1 cellular context compared by ENCODE assay signal in the genomic region with DNA sequence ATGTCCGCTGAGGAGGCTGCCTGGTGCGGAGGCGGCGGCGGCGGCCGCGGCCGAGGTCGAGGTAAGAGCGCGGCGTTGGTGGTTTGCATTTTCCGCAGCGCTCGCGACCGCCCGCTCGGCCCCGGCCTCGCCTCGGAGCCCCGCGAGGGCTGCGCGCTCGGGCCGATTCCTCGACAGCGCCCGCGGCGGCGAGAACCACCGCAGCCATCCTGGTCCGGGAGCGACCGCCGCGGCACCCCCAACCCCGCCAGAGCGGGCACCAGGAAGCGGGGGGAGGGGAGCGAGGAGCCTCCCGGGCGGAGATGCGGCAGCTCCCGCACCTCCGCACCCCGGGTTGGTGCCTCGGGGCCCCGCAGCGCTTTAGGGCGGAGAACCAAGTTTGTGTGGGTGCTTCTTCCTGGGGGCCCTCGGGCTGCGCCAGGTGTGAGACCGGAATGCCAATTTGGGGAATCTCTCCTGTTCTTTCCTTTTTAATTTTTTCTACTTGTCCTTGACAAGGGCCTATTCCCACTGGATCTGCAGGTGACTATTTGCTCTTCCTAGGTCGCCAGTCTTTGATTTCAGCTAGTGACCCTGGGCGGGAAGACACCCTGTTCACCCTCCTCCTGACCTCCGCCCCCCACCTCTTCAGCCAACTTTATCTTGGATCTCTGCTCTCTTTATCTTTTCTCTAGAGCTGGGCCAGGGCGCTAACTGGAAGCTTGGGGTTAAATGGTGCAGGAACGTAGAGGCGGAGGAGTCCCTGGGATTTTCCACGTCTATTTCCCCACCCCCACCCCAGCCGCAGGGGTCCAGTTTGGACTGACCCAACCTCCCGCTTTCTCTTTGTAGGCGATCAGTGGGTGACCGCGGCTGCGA.
A peak's percentile ranks its signal among the peaks of the same experiment; 100 is the strongest.
TF ChIP-seq lines count a peak whose summit lies in the region.

SOCS2 (plus strand) TSS at position 822 of the 858 bp plus-strand sequence. CDS start 223 bp downstream, outside the sequence.

TF ChIP-seq in K562, 482 proteins besides CTCF, POLR2A, EP300 and RAD21 (continued from another document and continues in another):
- TF ChIP-seq, protein P1, sequence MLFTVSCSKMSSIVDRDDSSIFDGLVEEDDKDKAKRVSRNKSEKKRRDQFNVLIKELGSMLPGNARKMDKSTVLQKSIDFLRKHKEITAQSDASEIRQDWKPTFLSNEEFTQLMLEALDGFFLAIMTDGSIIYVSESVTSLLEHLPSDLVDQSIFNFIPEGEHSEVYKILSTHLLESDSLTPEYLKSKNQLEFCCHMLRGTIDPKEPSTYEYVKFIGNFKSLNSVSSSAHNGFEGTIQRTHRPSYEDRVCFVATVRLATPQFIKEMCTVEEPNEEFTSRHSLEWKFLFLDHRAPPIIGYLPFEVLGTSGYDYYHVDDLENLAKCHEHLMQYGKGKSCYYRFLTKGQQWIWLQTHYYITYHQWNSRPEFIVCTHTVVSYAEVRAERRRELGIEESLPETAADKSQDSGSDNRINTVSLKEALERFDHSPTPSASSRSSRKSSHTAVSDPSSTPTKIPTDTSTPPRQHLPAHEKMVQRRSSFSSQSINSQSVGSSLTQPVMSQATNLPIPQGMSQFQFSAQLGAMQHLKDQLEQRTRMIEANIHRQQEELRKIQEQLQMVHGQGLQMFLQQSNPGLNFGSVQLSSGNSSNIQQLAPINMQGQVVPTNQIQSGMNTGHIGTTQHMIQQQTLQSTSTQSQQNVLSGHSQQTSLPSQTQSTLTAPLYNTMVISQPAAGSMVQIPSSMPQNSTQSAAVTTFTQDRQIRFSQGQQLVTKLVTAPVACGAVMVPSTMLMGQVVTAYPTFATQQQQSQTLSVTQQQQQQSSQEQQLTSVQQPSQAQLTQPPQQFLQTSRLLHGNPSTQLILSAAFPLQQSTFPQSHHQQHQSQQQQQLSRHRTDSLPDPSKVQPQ (CRISPR knock-in tag; IDR thresholded peaks at IDR 0.05; ENCODE audit: borderline replicate concordance) = no peak
- no peak for TF ChIP-seq ZNF232 (CRISPR knock-in tag; IDR thresholded peaks at IDR 0.05)
- no peak for TF ChIP-seq GTF2A2 (tag; IDR thresholded peaks at IDR 0.05)
- TF ChIP-seq MXI1 (IDR thresholded peaks at IDR 0.05; ENCODE audit: low read depth, low read length) = no peak
- TF ChIP-seq ARID1B (IDR thresholded peaks at IDR 0.05) = peak; percentile 75
- TF ChIP-seq KLF13 (tag; IDR thresholded peaks at IDR 0.05; ENCODE audit: borderline replicate concordance, low read depth) = no peak
- TF ChIP-seq STAG1 (CRISPR knock-in tag; IDR thresholded peaks at IDR 0.05; ENCODE audit: borderline replicate concordance) = 0 out of 2 replicates have a peak, but pooled peaks have one; percentile 9
- TF ChIP-seq ZBTB34 (CRISPR knock-in tag; IDR thresholded peaks at IDR 0.05) = no peak
- TF ChIP-seq CBX2 (IDR thresholded peaks at IDR 0.05; ENCODE audit: insufficient read depth, low read length, poor library complexity, severe bottlenecking) = no peak
- 0 out of 4 replicates have a peak, but pooled peaks of 1 of the 2 experiments have one; percentile 61 for TF ChIP-seq ARNT (IDR thresholded peaks at IDR 0.05)
- no peak for TF ChIP-seq ATF1 (CRISPR knock-in tag; IDR thresholded peaks at IDR 0.05)
- 0 out of 2 replicates have a peak, but pooled peaks have one; percentile 22 for TF ChIP-seq ATF1 (tag; IDR thresholded peaks at IDR 0.05)
- TF ChIP-seq, protein P2, sequence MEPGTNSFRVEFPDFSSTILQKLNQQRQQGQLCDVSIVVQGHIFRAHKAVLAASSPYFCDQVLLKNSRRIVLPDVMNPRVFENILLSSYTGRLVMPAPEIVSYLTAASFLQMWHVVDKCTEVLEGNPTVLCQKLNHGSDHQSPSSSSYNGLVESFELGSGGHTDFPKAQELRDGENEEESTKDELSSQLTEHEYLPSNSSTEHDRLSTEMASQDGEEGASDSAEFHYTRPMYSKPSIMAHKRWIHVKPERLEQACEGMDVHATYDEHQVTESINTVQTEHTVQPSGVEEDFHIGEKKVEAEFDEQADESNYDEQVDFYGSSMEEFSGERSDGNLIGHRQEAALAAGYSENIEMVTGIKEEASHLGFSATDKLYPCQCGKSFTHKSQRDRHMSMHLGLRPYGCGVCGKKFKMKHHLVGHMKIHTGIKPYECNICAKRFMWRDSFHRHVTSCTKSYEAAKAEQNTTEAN (CRISPR knock-in tag; IDR thresholded peaks at IDR 0.05) = no peak
- TF ChIP-seq, protein P3, sequence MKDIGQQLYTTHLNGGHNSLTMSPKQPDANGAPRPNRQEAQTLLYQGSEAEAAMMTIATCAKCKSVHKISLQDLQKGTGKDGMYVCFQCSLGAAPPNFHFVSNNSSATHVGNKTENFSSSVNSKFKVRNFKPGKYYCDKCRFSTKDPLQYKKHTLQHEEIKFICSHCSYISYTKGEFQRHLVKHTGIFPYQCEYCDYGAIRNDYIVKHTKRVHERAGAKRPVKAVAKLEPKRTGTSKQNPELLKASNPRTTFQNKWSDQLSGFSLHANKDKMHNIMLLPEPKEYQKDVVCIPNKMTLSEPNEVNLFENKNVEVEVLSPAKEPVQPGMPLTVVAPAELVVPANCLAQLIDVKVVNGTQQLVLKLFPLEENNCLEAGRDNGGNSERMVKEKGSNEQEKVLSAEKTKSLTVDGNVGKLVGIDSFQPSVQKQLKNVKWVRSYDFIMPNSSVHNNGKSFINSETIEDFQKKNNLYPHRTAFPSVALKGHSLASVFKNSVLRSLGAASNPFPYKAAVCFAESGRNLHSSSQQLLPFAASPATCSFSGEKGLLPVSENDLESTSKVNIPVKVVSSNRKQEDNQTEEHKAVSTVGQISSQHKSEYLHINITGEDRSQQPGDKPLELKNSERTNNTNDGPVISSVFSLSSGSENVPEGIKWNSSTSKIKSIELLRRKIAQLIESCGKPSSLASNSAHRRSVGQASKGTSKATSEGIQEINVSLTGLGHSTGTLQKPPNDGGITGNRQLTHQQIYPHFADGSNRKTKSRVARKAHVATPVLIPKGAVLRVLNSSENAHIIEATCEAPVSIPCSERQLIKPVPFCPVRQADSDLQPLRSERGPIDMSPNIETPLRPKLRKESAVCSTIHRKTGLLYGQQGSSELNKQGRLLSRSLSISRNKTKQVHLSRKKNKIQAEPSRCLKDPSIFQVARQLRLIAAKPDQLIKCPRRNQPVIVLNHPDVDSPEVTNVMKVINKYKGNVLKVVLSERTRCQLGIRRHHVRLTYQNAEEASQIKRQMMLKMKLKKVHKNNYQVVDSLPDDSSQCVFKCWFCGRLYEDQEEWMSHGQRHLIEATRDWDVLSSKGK (CRISPR knock-in tag; IDR thresholded peaks at IDR 0.05) = no peak
- TF ChIP-seq, protein P4, sequence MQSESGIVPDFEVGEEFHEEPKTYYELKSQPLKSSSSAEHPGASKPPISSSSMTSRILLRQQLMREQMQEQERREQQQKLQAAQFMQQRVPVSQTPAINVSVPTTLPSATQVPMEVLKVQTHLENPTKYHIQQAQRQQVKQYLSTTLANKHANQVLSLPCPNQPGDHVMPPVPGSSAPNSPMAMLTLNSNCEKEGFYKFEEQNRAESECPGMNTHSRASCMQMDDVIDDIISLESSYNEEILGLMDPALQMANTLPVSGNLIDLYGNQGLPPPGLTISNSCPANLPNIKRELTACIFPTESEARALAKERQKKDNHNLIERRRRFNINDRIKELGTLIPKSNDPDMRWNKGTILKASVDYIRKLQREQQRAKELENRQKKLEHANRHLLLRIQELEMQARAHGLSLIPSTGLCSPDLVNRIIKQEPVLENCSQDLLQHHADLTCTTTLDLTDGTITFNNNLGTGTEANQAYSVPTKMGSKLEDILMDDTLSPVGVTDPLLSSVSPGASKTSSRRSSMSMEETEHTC (IDR thresholded peaks at IDR 0.05) = no peak
- no peak for TF ChIP-seq CCAR2 (IDR thresholded peaks at IDR 0.05; ENCODE audit: low read depth, low read length)
- 0 out of 4 replicates have a peak, but pooled peaks of 1 of the 2 experiments have one; percentile 5 for TF ChIP-seq NRF1 (conservative IDR thresholded peaks at IDR 0.05 in 1 of 2, IDR thresholded peaks at IDR 0.05 in 1 of 2)
- TF ChIP-seq PCBP1 (IDR thresholded peaks at IDR 0.05; ENCODE audit: low read depth, low read length, poor library complexity, severe bottlenecking) = peak; percentile 16
- no peak for TF ChIP-seq TSC22D4 (tag; IDR thresholded peaks at IDR 0.05)
- TF ChIP-seq ATF2 (CRISPR knock-in tag; IDR thresholded peaks at IDR 0.05) = no peak
- TF ChIP-seq TCF7L2 (IDR thresholded peaks at IDR 0.05; ENCODE audit: low read depth, low read length) = no peak
- peak; percentile 84; the same call in 1 of the 2 replicates for TF ChIP-seq KDM2B (CRISPR knock-in tag; IDR thresholded peaks at IDR 0.05)
- peak; percentile 47; the same call in 1 of the 2 replicates for TF ChIP-seq ZNF592 (IDR thresholded peaks at IDR 0.05)
- no peak for TF ChIP-seq DNMT1 (IDR thresholded peaks at IDR 0.05)
- TF ChIP-seq SRSF7 (optimal IDR thresholded peaks at IDR 0.05; ENCODE audit: low read depth, low read length) = no peak
